In the genomic region with DNA sequence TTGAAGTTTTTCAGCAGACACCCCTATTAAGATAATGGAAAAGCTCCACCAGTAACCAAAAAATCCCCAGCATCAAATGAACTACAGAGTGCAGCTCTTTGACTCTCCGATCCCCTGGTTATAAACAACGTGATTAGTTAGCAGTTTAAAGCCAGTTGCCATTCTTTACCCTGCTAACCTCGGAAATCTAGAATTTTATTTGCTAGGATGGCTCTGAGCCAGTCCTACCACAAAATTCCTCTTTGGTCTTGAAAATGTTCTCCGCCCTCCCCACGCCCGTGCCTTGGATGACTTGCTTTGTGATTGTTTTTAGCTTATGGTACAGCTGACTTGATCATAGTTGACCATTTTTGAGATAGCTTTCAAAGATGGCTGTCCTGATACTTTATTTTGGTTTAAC, we compare ENCODE assay signal across 8 cellular contexts. TPM values are rescaled to one million over a fixed set of nuclear protein-coding genes. Genes with fewer than 3 reads are reported as not detected.
DNase-seq lines count a peak whose midpoint lies in the region; ATAC-seq, FAIRE-seq and TF ChIP-seq lines count a peak whose summit lies in the region.

No MANE protein-coding gene starts in this region.

- peak overlapping the region; percentile 89 for H3K4me3 ChIP-seq in GM12875 (ENCODE audit: low read depth, low read length)

- H3K27ac Mint-ChIP-seq in endothelial cell (ENCODE audit: unreplicated experiment) = peak overlapping the region; percentile 98
- H3K27ac Mint-ChIP-seq in neural crest cell (ENCODE audit: unreplicated experiment) = peak overlapping the region; percentile 98

- H3K27me3 Mint-ChIP-seq in endothelial cell (ENCODE audit: unreplicated experiment) (peaks cover 10% of the 10 kb centered on the region), neural crest cell (ENCODE audit: low read depth) (no peaks in the 10 kb centered on the region)

- FAIRE-seq in RCC 7860 (lab: Jason Lieb, UNC) = peak; percentile 55

- peaks cover 4% of the 10 kb centered on the region for H3K36me3 Mint-ChIP-seq in endothelial cell (ENCODE audit: low read depth, unreplicated experiment)
- H3K36me3 Mint-ChIP-seq in neural crest cell (ENCODE audit: low read depth) = no peaks in the 10 kb centered on the region

- H3K4me1 Mint-ChIP-seq in endothelial cell (ENCODE audit: unreplicated experiment) (peaks cover 14% of the 10 kb centered on the region), neural crest cell (peaks cover 37% of the 10 kb centered on the region)

- H3K4me3 Mint-ChIP-seq in endothelial cell (ENCODE audit: unreplicated experiment) (peak overlapping the region; percentile 98), neural crest cell (peak overlapping the region; percentile 98)

- DNase-seq in RCC 7860 (ENCODE audit: low spot score) (peak; percentile 16), endothelial cell (ENCODE audit: low spot score) (no peak), neural crest cell (ENCODE audit: low read depth, low spot score) (no peak), NOMO-1 treated with DMSO at 0.1 percent for 48 hours (lab: John Stamatoyannopoulos, UW; ENCODE audit: unreplicated experiment) (no peak), NCI-H226 (no peak)

- TF ChIP-seq CTCF in GM12875 (IDR thresholded peaks at IDR 0.05; ENCODE audit: borderline replicate concordance, insufficient read depth, low read depth, low read length) = no peak
- no peak for TF ChIP-seq CTCF in endothelial cell (IDR thresholded peaks at IDR 0.05; ENCODE audit: unreplicated experiment)
- TF ChIP-seq CTCF in neural crest cell (conservative IDR thresholded peaks at IDR 0.05) = no peak

- ATAC-seq in HG02884 (IDR thresholded peaks at IDR 0.05; ENCODE audit: unreplicated experiment) (no peak), GM21447 (IDR thresholded peaks at IDR 0.05; ENCODE audit: unreplicated experiment) (no peak)

- H3K9me3 Mint-ChIP-seq in endothelial cell (ENCODE audit: unreplicated experiment) = no peaks in the 10 kb centered on the region
- H3K9me3 Mint-ChIP-seq in neural crest cell = no peaks in the 10 kb centered on the region

RNA-seq across cellular contexts. Expression of a gene that starts 1.2 kb away (rescaled TPM):
- total RNA-seq in endothelial cell (ENCODE audit: unreplicated experiment) (39.7 TPM), neural crest cell (36.1 and 36.4 TPM in 2 replicates)
